In the genomic region with DNA sequence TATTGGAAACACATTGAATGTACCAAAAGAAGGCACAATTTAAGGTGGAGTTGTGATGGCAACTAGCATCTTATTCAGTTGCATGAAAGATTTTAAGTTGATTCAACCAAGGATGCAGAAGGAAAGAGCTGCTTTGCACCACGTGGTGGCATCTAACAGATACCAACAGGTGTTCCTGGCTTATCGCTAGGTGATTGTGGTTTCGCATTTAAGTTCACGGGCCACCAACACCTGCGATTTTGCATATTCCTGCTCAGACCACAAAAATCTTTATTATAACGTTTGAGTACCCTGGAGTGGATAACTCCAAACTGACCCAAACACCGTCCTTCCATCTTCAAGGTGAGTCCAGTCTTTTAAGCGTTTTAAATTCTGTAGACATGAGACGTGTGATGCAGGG, we compare ENCODE assay signal across 8 cellular contexts. TPM values are rescaled to one million over a fixed set of nuclear protein-coding genes. Genes with fewer than 3 reads are reported as not detected.
DNase-seq lines count a peak whose midpoint lies in the region; ATAC-seq and TF ChIP-seq lines count a peak whose summit lies in the region.

No MANE protein-coding gene starts in this region.

- ATAC-seq in GM18508 (IDR thresholded peaks at IDR 0.05; ENCODE audit: insufficient read depth, unreplicated experiment): peak; percentile 63
- peak; percentile 67 for ATAC-seq in GM21367 (IDR thresholded peaks at IDR 0.05; ENCODE audit: unreplicated experiment)
- ATAC-seq in HG03135 (IDR thresholded peaks at IDR 0.05; ENCODE audit: unreplicated experiment): peak; percentile 72
- ATAC-seq in natural killer cell treated with Interleukin-12 subunit alpha and Interleukin-12 subunit beta and Interleukin-15 and Interleukin-18, amount 100 ng/mL, for 72 hours: no peak

- no peak for TF ChIP-seq POLR2A in prostate gland (IDR thresholded peaks at IDR 0.05)

- no peak overlapping the region for H3K4me3 Mint-ChIP-seq in natural killer cell treated with Interleukin-12 subunit alpha and Interleukin-12 subunit beta and Interleukin-15 and Interleukin-18, amount 100 ng/mL, for 72 hours

- H3K4me1 ChIP-seq in prostate gland (replicated peaks): no peaks in the 10 kb centered on the region

- TF ChIP-seq CTCF in prostate gland (IDR thresholded peaks at IDR 0.05): no peak

- no peak overlapping the region for H3K27ac Mint-ChIP-seq in natural killer cell treated with Interleukin-12 subunit alpha and Interleukin-12 subunit beta and Interleukin-15 and Interleukin-18, amount 100 ng/mL, for 72 hours

- peaks cover 0 to 6% of the 10 kb centered on the region in 2 donors for H3K27me3 Mint-ChIP-seq in natural killer cell treated with Interleukin-12 subunit alpha and Interleukin-12 subunit beta and Interleukin-15 and Interleukin-18, amount 100 ng/mL, for 72 hours

- H3K9me3 Mint-ChIP-seq in natural killer cell treated with Interleukin-12 subunit alpha and Interleukin-12 subunit beta and Interleukin-15 and Interleukin-18, amount 100 ng/mL, for 72 hours: peaks cover 5% of the 10 kb centered on the region

- DNase-seq in activated naive CD4-positive, alpha-beta T cell treated with anti-CD3 and anti-CD28 coated beads, Interleukin-2, amount 50 U/mL, for 16 hours: peak; percentile 27
- DNase-seq in natural killer cell treated with Interleukin-12 subunit alpha and Interleukin-12 subunit beta and Interleukin-15 and Interleukin-18, amount 100 ng/mL, for 72 hours (ENCODE audit: low spot score): no peak
- DNase-seq in prostate gland (ENCODE audit: low spot score) (no peak), amygdala (lab: John Stamatoyannopoulos, UW) (no peak)
- no peak for DNase-seq in activated CD4-positive, CD25-positive, alpha-beta regulatory T cell treated with anti-CD3 and anti-CD28 coated beads, Interleukin-2, amount 50 U/mL, for 72 hours

- no peak overlapping the region for H3K27ac ChIP-seq in prostate gland

- no peaks in the 10 kb centered on the region for H3K9me3 ChIP-seq in prostate gland

- peaks cover 24 to 30% of the 10 kb centered on the region in 2 donors for H3K4me1 Mint-ChIP-seq in natural killer cell treated with Interleukin-12 subunit alpha and Interleukin-12 subunit beta and Interleukin-15 and Interleukin-18, amount 100 ng/mL, for 72 hours (ENCODE audit: low read depth in 2 of 2)

- no peak overlapping the region for H3K4me3 ChIP-seq in prostate gland

- intact Hi-C loops in prostate gland (cut with DNase I): no loop called here

- WGBS in prostate gland: 88% methylated on average over 9 of the region's 9 CpGs

- H3K36me3 Mint-ChIP-seq in natural killer cell treated with Interleukin-12 subunit alpha and Interleukin-12 subunit beta and Interleukin-15 and Interleukin-18, amount 100 ng/mL, for 72 hours: peaks cover 27% of the 10 kb centered on the region

- no peaks in the 10 kb centered on the region for H3K27me3 ChIP-seq in prostate gland (replicated peaks; ENCODE audit: insufficient read depth)

- no peaks in the 10 kb centered on the region for H3K36me3 ChIP-seq in prostate gland

RNA-seq across cellular contexts. Expression of gene RGCC, which starts 45.3 kb away (rescaled TPM):
- total RNA-seq in natural killer cell treated with Interleukin-12 subunit alpha and Interleukin-12 subunit beta and Interleukin-15 and Interleukin-18, amount 100 ng/mL, for 72 hours: 1 to 10 TPM; 6.2 to 9.0 TPM
- total RNA-seq in prostate gland: 100 to 1,000 TPM in 1 of 2 donors, 10 to 100 TPM in 1; 87.0 to 140 TPM

Comparison
In these comparisons a context has a peak if more than half of its experiments do, and no peak if none do; other contexts are left out.
1. ATAC-seq: peak in GM18508 (single experiment), GM21367 (single experiment) and HG03135 (single experiment); none in natural killer cell treated with Interleukin-12 subunit alpha and Interleukin-12 subunit beta and Interleukin-15 and Interleukin-18, amount 100 ng/mL, for 72 hours (0 of 2).
2. RNA of gene RGCC, which starts 45.3 kb away (total RNA-seq): 87.0 to 140 TPM in prostate gland; 6.2 to 9.0 TPM in natural killer cell treated with Interleukin-12 subunit alpha and Interleukin-12 subunit beta and Interleukin-15 and Interleukin-18, amount 100 ng/mL, for 72 hours; every median in the first group is over 4 times any median in the second.